Comparison of ENCODE assay signal across 2 cellular contexts in the genomic region with DNA sequence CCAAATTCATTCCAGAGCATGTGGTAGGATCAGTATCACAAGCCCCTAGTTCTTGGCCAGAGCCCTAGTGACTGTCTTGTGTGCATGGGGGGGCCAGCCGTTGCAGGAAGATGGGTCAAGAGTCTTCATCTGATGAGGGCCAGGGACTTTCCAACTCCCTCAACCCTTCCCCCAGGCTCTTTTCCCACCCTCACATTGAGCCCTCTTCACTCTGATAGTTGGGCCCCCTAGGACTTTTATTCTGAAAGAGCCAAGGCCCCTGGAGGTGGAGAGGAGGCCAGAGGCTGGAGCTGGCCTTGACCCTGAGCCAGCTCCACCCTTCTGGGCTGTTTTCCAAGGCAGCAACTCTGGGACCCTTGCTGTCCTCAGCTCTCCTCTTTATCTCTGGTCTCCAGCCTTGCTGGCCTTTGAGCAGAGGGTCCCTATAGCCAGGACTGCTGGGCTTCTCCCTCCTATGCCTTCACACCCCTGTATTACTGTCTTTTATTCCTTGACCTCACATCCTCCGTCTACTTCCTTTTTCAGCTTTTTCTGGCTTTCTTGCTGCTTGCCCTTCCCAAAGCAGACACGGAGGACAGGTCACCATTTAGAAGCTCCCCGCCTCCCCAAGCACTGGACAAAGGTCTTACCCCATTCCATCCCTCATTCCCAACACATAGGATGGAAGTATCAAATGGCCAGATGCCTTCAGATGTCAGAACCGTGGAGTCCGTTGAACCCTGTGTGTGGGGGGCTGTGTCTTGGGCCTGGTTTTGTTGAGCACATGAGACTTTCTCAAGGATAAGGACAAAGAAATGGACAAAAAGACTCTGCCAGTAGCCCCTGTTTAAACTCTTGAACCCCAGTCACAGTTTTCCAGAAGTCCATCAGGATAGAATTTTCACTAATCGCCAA.
TF ChIP-seq lines count a peak whose summit lies in the region.

No MANE protein-coding gene starts in this region.

TF ChIP-seq in endothelial cell of umbilical vein, 7 proteins besides CTCF, POLR2A, EP300 and RAD21:
- TF ChIP-seq JUN (IDR thresholded peaks at IDR 0.05; ENCODE audit: borderline replicate concordance, insufficient read depth, insufficient read length, low read depth) = no peak
- TF ChIP-seq FOS (IDR thresholded peaks at IDR 0.05; ENCODE audit: borderline replicate concordance, insufficient read depth, low read length) = no peak
- TF ChIP-seq, protein P1, sequence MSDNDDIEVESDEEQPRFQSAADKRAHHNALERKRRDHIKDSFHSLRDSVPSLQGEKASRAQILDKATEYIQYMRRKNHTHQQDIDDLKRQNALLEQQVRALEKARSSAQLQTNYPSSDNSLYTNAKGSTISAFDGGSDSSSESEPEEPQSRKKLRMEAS (IDR thresholded peaks at IDR 0.05; ENCODE audit: insufficient read depth, insufficient read length) = no peak
- no peak for TF ChIP-seq POLR2AphosphoS5 (IDR thresholded peaks at IDR 0.05; ENCODE audit: insufficient read depth, low read depth, low read length)
- no peak for TF ChIP-seq GATA2 (IDR thresholded peaks at IDR 0.05; ENCODE audit: insufficient read depth, insufficient read length, low read depth, low read length)
- TF ChIP-seq MYC (IDR thresholded peaks at IDR 0.05; ENCODE audit: low read depth, low read length) = no peak
- TF ChIP-seq EZH2 (IDR thresholded peaks at IDR 0.05; ENCODE audit: borderline replicate concordance, low read depth, low read length, severe bottlenecking) = no peak
TF ChIP-seq in endothelial cell of umbilical vein: peak in this region for 0.

TF ChIP-seq in liver, 16 proteins besides CTCF, POLR2A, EP300 and RAD21:
- TF ChIP-seq RXRA (IDR thresholded peaks at IDR 0.05) (peak; percentile 72 to 74), HNF4A (conservative IDR thresholded peaks at IDR 0.05) (peak; percentile 61 to 66), NR2F2 (IDR thresholded peaks at IDR 0.05) (peak; percentile 97), HNF4G (IDR thresholded peaks at IDR 0.05) (no peak), FOXA1 (IDR thresholded peaks at IDR 0.05) (no peak), GABPA (IDR thresholded peaks at IDR 0.05 in 1 of 2, conservative IDR thresholded peaks at IDR 0.05 in 1 of 2) (peak in 1 of 2 donors; percentile 8)
- TF ChIP-seq, protein P1 (IDR thresholded peaks at IDR 0.05) = peak; percentile 14
